6 cellular contexts compared by ENCODE assay signal in genomic region chr1:5432436-5432835, GRCh38.
"Had no signal": no experiment of that assay in that cellular context is flagged by ENCODE, and none has a peak within 500 bp of the region (broad histone marks: within the 10 kb centered on the region; RNA-seq: fewer than 3 reads in every experiment).

No MANE protein-coding gene starts in this region.

- H3K36me3 ChIP-seq: HAP-1 had no signal

- H3K9me3 ChIP-seq: HAP-1 had no signal

- H3K27ac ChIP-seq: HL-60 had no signal

- H3K4me1 ChIP-seq: HAP-1 had no signal

- H3K4me2 ChIP-seq: GM23338 had no signal

- H2AFZ ChIP-seq: GM23338 had no signal

- H3K4me3 ChIP-seq: GM23338, HAP-1 had no signal

- FAIRE-seq: HepG2 had no signal

- DNase-seq: H7, HFFc6 had no signal
